ENCODE assay signal across 11 cellular contexts in the genomic region with DNA sequence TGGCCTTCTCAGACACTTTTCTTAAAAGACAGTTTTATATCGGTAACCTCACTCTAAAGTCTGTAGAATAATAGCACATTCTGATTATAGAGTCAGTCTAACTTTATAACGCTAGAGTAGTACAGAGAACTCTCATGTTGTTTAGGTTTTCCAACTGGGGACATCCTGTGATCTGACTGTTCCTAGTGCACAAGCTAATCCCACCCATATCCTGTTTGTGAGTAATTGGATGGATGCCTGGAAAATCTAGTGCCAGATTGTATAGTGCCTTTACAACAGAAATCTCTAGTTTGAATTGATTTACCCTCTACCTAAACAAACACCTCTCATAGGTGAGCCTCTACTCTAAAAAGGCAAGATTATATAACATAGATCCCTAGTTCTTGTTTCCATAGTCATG.
DNase-seq lines count a peak whose midpoint lies in the region; ATAC-seq and TF ChIP-seq lines count a peak whose summit lies in the region.
"Had no signal": no experiment of that assay in that cellular context is flagged by ENCODE, and none has a peak within 500 bp of the region (broad histone marks: within the 10 kb centered on the region; RNA-seq: fewer than 3 reads in every experiment).

No MANE protein-coding gene starts in this region.

- no peak for TF ChIP-seq RAD21 in SK-N-SH (IDR thresholded peaks at IDR 0.05; ENCODE audit: low read length)

- H3K9ac ChIP-seq in SK-N-SH = no peak overlapping the region

- H3K9me2 ChIP-seq in SK-N-SH = no peaks in the 10 kb centered on the region

- peaks cover 48% of the 10 kb centered on the region for H3K4me1 Mint-ChIP-seq in stimulated activated memory B cell treated with anti-CD40 and anti-IgM and Interleukin-4, amounts not matched to agents 10 μg/mL and 1 μg/mL and 100 μg/mL, for 72 hours
- H3K4me1 Mint-ChIP-seq in T-helper 2 cell treated with Interferon-gamma antibody and Interleukin-4, amounts not matched to agents 5 μg/mL and 100 μg/mL, for 36 hours (ENCODE audit: low read depth) = peaks cover 13% of the 10 kb centered on the region
- H3K4me1 Mint-ChIP-seq in Calu3 (ENCODE audit: low read depth, unreplicated experiment) = peaks cover 8% of the 10 kb centered on the region

- H3K79me2 ChIP-seq in SK-N-SH (ENCODE audit: insufficient read depth) = peaks cover 85% of the 10 kb centered on the region

- intact Hi-C loops in stomach (cut with DNase I; ENCODE audit: low total_unique reads) (no loop called here), Calu3 (cut with micrococcal nuclease; ENCODE audit: unreplicated experiment) (no loop called here)

- H3K4me3 ChIP-seq in SK-N-SH (ENCODE audit: low read depth in 2 of 2, low read length in 1 of 2) = no peak overlapping the region
- no peak overlapping the region for H3K4me3 ChIP-seq in gastroesophageal sphincter
- H3K4me3 ChIP-seq in stomach = no peak overlapping the region

- H3K4me2 ChIP-seq in SK-N-SH = 0 out of 2 replicates have a peak overlapping the region, but pooled peaks have one; percentile 10

- peak overlapping the region; percentile 24; the same call in 1 of the 2 replicates for H2AFZ ChIP-seq in SK-N-SH (ENCODE audit: low read depth)

- ATAC-seq in gastroesophageal sphincter = no peak
- no peak for ATAC-seq in stimulated activated memory B cell treated with anti-CD40 and anti-IgM and Interleukin-4, amounts not matched to agents 10 μg/mL and 1 μg/mL and 100 μg/mL, for 72 hours

- H3K9me3 ChIP-seq in SK-N-SH (no peaks in the 10 kb centered on the region), gastroesophageal sphincter (no peaks in the 10 kb centered on the region), stomach (peaks cover 0 to 3% (median 0%) of the 10 kb centered on the region in 4 donors)

- CTCF ChIA-PET in SK-N-SH (lab: Yijun Ruan, JAX) = interaction anchor here (0.6 kb wide), 1 partner anchor 171 kb away, joined by 3 read pairs; no protein-coding TSS in a partner anchor
- CTCF ChIA-PET in Calu3 (lab: Charles Lee) = no interaction called here

- peaks cover 0 to 7% of the 10 kb centered on the region in 2 experiments; a peak in 1 of 4 replicates for H3K4me1 ChIP-seq in SK-N-SH (ENCODE audit: control insufficient read depth in 1 of 2, insufficient read depth in 2 of 2, low read depth in 1 of 2, low read length in 1 of 2)
- peaks cover 9 to 47% (median 19%) of the 10 kb centered on the region in 3 donors for H3K4me1 ChIP-seq in gastroesophageal sphincter
- H3K4me1 ChIP-seq in stomach = peaks cover 0 to 31% (median 5%) of the 10 kb centered on the region in 4 donors

- TF ChIP-seq CTCF in SK-N-SH (IDR thresholded peaks at IDR 0.05) = no peak
- no peak for TF ChIP-seq CTCF in gastroesophageal sphincter (IDR thresholded peaks at IDR 0.05)
- TF ChIP-seq CTCF in stomach (IDR thresholded peaks at IDR 0.05) = no peak
- no peak for TF ChIP-seq CTCF in Calu3 (IDR thresholded peaks at IDR 0.05; ENCODE audit: unreplicated experiment)

- TF ChIP-seq EP300 in SK-N-SH (IDR thresholded peaks at IDR 0.05; ENCODE audit: borderline replicate concordance in 1 of 2, low read depth in 1 of 2, low read length in 1 of 2) (no peak), gastroesophageal sphincter (IDR thresholded peaks at IDR 0.05) (no peak), stomach (IDR thresholded peaks at IDR 0.05) (no peak)

- peaks cover 0 to 10% of the 10 kb centered on the region in 2 experiments for H3K36me3 ChIP-seq in SK-N-SH (replicated peaks in 1 of 2; ENCODE audit: control insufficient read depth in 1 of 2, insufficient read depth in 2 of 2, low read length in 1 of 2)
- H3K36me3 ChIP-seq in gastroesophageal sphincter = no peaks in the 10 kb centered on the region
- H3K36me3 ChIP-seq in stomach = no peaks in the 10 kb centered on the region

- peaks cover 17% of the 10 kb centered on the region for H3F3A ChIP-seq in SK-N-SH (replicated peaks; ENCODE audit: insufficient read depth)

- POLR2A ChIA-PET in SK-N-SH (lab: Yijun Ruan, JAX) = no interaction called here

- peaks cover 8% of the 10 kb centered on the region for H3K9me3 Mint-ChIP-seq in stimulated activated memory B cell treated with anti-CD40 and anti-IgM and Interleukin-4, amounts not matched to agents 10 μg/mL and 1 μg/mL and 100 μg/mL, for 72 hours
- H3K9me3 Mint-ChIP-seq in T-helper 2 cell treated with Interferon-gamma antibody and Interleukin-4, amounts not matched to agents 5 μg/mL and 100 μg/mL, for 36 hours = peaks cover 20% of the 10 kb centered on the region
- peaks cover 2% of the 10 kb centered on the region for H3K9me3 Mint-ChIP-seq in Calu3 (ENCODE audit: low read depth, unreplicated experiment)

- BruUV-seq in Calu3 (replicated peaks; lab: Mats Ljungman, UMichigan) = no TSS peak

- H3K36me3 Mint-ChIP-seq in stimulated activated memory B cell treated with anti-CD40 and anti-IgM and Interleukin-4, amounts not matched to agents 10 μg/mL and 1 μg/mL and 100 μg/mL, for 72 hours = peaks cover 26% of the 10 kb centered on the region
- H3K36me3 Mint-ChIP-seq in T-helper 2 cell treated with Interferon-gamma antibody and Interleukin-4, amounts not matched to agents 5 μg/mL and 100 μg/mL, for 36 hours (ENCODE audit: low read depth) = peaks cover 25% of the 10 kb centered on the region
- H3K36me3 Mint-ChIP-seq in Calu3 (ENCODE audit: insufficient read depth, unreplicated experiment) = no peaks in the 10 kb centered on the region

- no peaks in the 10 kb centered on the region for H3K27me3 Mint-ChIP-seq in stimulated activated memory B cell treated with anti-CD40 and anti-IgM and Interleukin-4, amounts not matched to agents 10 μg/mL and 1 μg/mL and 100 μg/mL, for 72 hours
- H3K27me3 Mint-ChIP-seq in T-helper 2 cell treated with Interferon-gamma antibody and Interleukin-4, amounts not matched to agents 5 μg/mL and 100 μg/mL, for 36 hours (ENCODE audit: low read depth) = no peaks in the 10 kb centered on the region
- H3K27me3 Mint-ChIP-seq in Calu3 (ENCODE audit: unreplicated experiment) = no peaks in the 10 kb centered on the region

- TF ChIP-seq POLR2A in gastroesophageal sphincter (IDR thresholded peaks at IDR 0.05) (no peak), stomach (IDR thresholded peaks at IDR 0.05) (no peak)

- H3K4me3 Mint-ChIP-seq in stimulated activated memory B cell treated with anti-CD40 and anti-IgM and Interleukin-4, amounts not matched to agents 10 μg/mL and 1 μg/mL and 100 μg/mL, for 72 hours = no peak overlapping the region
- no peak overlapping the region for H3K4me3 Mint-ChIP-seq in T-helper 2 cell treated with Interferon-gamma antibody and Interleukin-4, amounts not matched to agents 5 μg/mL and 100 μg/mL, for 36 hours
- no peak overlapping the region for H3K4me3 Mint-ChIP-seq in Calu3 (ENCODE audit: low read depth, unreplicated experiment)

- peak; percentile 6 for DNase-seq in NCI-H1105 treated with DMSO at 0.1 percent for 48 hours (lab: John Stamatoyannopoulos, UW)
- DNase-seq in NCI-H1105 (lab: John Stamatoyannopoulos, UW) = no peak
- DNase-seq in SK-N-SH = no peak
- DNase-seq in stomach = no peak
- DNase-seq in T-helper 2 cell treated with Interferon-gamma antibody and Interleukin-4, amounts not matched to agents 5 μg/mL and 100 μg/mL, for 36 hours (ENCODE audit: low spot score) = no peak
- no peak for DNase-seq in Calu3
- DNase-seq: 8988T, hippocampal formation, T-helper 2 cell had no signal

- no peak overlapping the region for H3K27ac Mint-ChIP-seq in stimulated activated memory B cell treated with anti-CD40 and anti-IgM and Interleukin-4, amounts not matched to agents 10 μg/mL and 1 μg/mL and 100 μg/mL, for 72 hours
- H3K27ac Mint-ChIP-seq in T-helper 2 cell treated with Interferon-gamma antibody and Interleukin-4, amounts not matched to agents 5 μg/mL and 100 μg/mL, for 36 hours = no peak overlapping the region
- H3K27ac Mint-ChIP-seq in Calu3 (ENCODE audit: unreplicated experiment) = no peak overlapping the region

- H3K27ac ChIP-seq in SK-N-SH (ENCODE audit: low read depth in 2 of 2, low read length in 1 of 2) (peak overlapping the region in 1 of 2 experiments; percentile 40; a peak in 2 of 4 replicates), gastroesophageal sphincter (peak overlapping the region in 3 of 4 donors; percentile 12 to 59 (median 38)), stomach (peak overlapping the region in 4 of 5 donors; percentile 27 to 61 (median 44))

- WGBS in SK-N-SH (ENCODE audit: low lambda C conversion rate) = 77% methylated on average over 2 of the region's 2 CpGs
- WGBS in gastroesophageal sphincter (ENCODE audit: low coverage in 1 of 2), 2 donors = 20 to 34% methylated on average over 1 to 2 of the region's 2 CpGs
- 52 to 75% (median 66%) methylated on average over 2 of the region's 2 CpGs for WGBS in stomach, 5 donors

- 0 out of 2 replicates have a peak, but pooled peaks cover 3% of the 10 kb centered on the region for H4K20me1 ChIP-seq in SK-N-SH (ENCODE audit: insufficient read depth)

- H3K27me3 ChIP-seq in SK-N-SH (ENCODE audit: insufficient read depth) (no peaks in the 10 kb centered on the region), gastroesophageal sphincter (no peaks in the 10 kb centered on the region), stomach (no peaks in the 10 kb centered on the region)

TF ChIP-seq in SK-N-SH, 30 proteins besides CTCF, POLR2A, EP300 and RAD21:
- TF ChIP-seq GABPA (IDR thresholded peaks at IDR 0.05; ENCODE audit: low read depth) (no peak), EZH2phosphoT487 (IDR thresholded peaks at IDR 0.05; ENCODE audit: borderline replicate concordance, low read depth) (no peak), NFIC (IDR thresholded peaks at IDR 0.05; ENCODE audit: borderline replicate concordance) (peak; percentile 38), FOSL2 (IDR thresholded peaks at IDR 0.05; ENCODE audit: borderline replicate concordance, low read depth) (no peak)
